11 cellular contexts compared by ENCODE assay signal in genomic region chr3:48594431-48595049, GRCh38. TPM values are rescaled to one million over a fixed set of nuclear protein-coding genes. Genes with fewer than 3 reads are reported as not detected.
DNase-seq lines count a peak whose midpoint lies in the region; ATAC-seq, FAIRE-seq and TF ChIP-seq lines count a peak whose summit lies in the region.
"Had no signal": no experiment of that assay in that cellular context is flagged by ENCODE, and none has a peak within 500 bp of the region (broad histone marks: within the 10 kb centered on the region; RNA-seq: fewer than 3 reads in every experiment).

No MANE protein-coding gene starts in this region.

- WGBS in HepG2 (ENCODE audit: low lambda C conversion rate): 57% methylated on average over 28 of the region's 39 CpGs
- 40% methylated on average over 17 of the region's 39 CpGs for WGBS in right lobe of liver (ENCODE audit: insufficient coverage, low coverage, low lambda C conversion rate, missing lambda C conversion rate)
- no CpG with 5 or more reads among the region's 39 CpGs for WGBS in mesendoderm (ENCODE audit: extremely low coverage, insufficient coverage, low lambda C conversion rate)

- H3K79me2 ChIP-seq in HepG2 (ENCODE audit: insufficient read depth, low read length) (no peaks in the 10 kb centered on the region), mesendoderm (ENCODE audit: control insufficient read depth, insufficient read depth, low read length) (no peaks in the 10 kb centered on the region)

- no peak for TF ChIP-seq POLR2A in HepG2 (IDR thresholded peaks at IDR 0.05; ENCODE audit: insufficient read depth in 1 of 2, low read depth in 2 of 2, low read length in 2 of 2)
- TF ChIP-seq POLR2A in right lobe of liver (IDR thresholded peaks at IDR 0.05): no peak
- no peak for TF ChIP-seq POLR2A in vagina (IDR thresholded peaks at IDR 0.05)

- peaks cover 45% of the 10 kb centered on the region for H3K4me1 ChIP-seq in HepG2 (ENCODE audit: insufficient read depth, low read length)
- no peaks in the 10 kb centered on the region for H3K4me1 ChIP-seq in right lobe of liver
- peaks cover 9% of the 10 kb centered on the region for H3K4me1 ChIP-seq in mesendoderm (ENCODE audit: control insufficient read depth, low read depth, low read length)
- H3K4me1 ChIP-seq in vagina: peaks cover 68% of the 10 kb centered on the region

- H3K4ac ChIP-seq in mesendoderm (ENCODE audit: low read depth, low read length): no peak overlapping the region

- no peak for TF ChIP-seq RAD21 in HepG2 (CRISPR knock-in tag; IDR thresholded peaks at IDR 0.05)

- peak overlapping the region; percentile 15 to 57 (median 40); a peak in 4 of 6 replicates for H3K4me3 ChIP-seq in HepG2 (replicated peaks in 1 of 3; ENCODE audit: insufficient read depth in 1 of 3, low read depth in 2 of 3, low read length in 3 of 3)
- H3K4me3 ChIP-seq in right lobe of liver: no peak overlapping the region
- H3K4me3 ChIP-seq in dorsolateral prefrontal cortex: peak overlapping the region in 55 of 59 donors; percentile 12 to 66 (median 47)
- no peak overlapping the region for H3K4me3 ChIP-seq in mesendoderm (ENCODE audit: low read length)
- peak overlapping the region; percentile 63 to 68 for H3K4me3 ChIP-seq in vagina

- intact Hi-C loops in HepG2 (cut with micrococcal nuclease; ENCODE audit: unreplicated experiment): no loop called here
- intact Hi-C loops in right lobe of liver (cut with DNase I): no loop called here
- intact Hi-C loops in dorsolateral prefrontal cortex (cut with DNase I): no loop called here
- intact Hi-C loops in vagina (cut with DNase I): no loop called here
- intact Hi-C loops in posterior cingulate gyrus (cut with DNase I): no loop called here

- H3K18ac ChIP-seq in mesendoderm (ENCODE audit: low read length): no peak overlapping the region

- H3K9me3 ChIP-seq in HepG2 (ENCODE audit: low read length) (no peaks in the 10 kb centered on the region), right lobe of liver (no peaks in the 10 kb centered on the region), vagina (no peaks in the 10 kb centered on the region)

- H3K23ac ChIP-seq in mesendoderm (ENCODE audit: low read length): no peak overlapping the region

- no peak for FAIRE-seq in HepG2 (lab: Jason Lieb, UNC)

- H3K4me2 ChIP-seq in HepG2 (ENCODE audit: low read depth, low read length): peak overlapping the region; percentile 75
- no peak overlapping the region for H3K4me2 ChIP-seq in mesendoderm (ENCODE audit: low read length)

- H2AFZ ChIP-seq in HepG2 (ENCODE audit: low read length): no peak overlapping the region

- H2BK5ac ChIP-seq in mesendoderm (ENCODE audit: low read length): no peak overlapping the region

- POLR2A ChIA-PET in HepG2 (lab: Yijun Ruan, JAX): interaction anchor here (1.0 kb wide), 1 partner anchor 29 kb away, joined by 3 read pairs; no protein-coding TSS in a partner anchor

- no peak overlapping the region for H2BK120ac ChIP-seq in mesendoderm (ENCODE audit: low read depth, low read length)

- no TSS peak for BruUV-seq in HepG2 (replicated peaks; lab: Mats Ljungman, UMichigan)

- H3K27ac ChIP-seq in HepG2 (ENCODE audit: extremely low read length, insufficient read depth, low read length) (no peak overlapping the region), right lobe of liver (no peak overlapping the region), dorsolateral prefrontal cortex (peak overlapping the region in 2 of 59 donors; percentile 18 to 38), mesendoderm (ENCODE audit: low read depth, low read length) (peak overlapping the region; percentile 70), vagina (peak overlapping the region; percentile 94)

- peak overlapping the region; percentile 56 for H3K56ac ChIP-seq in mesendoderm (ENCODE audit: low read length)

- peak overlapping the region; percentile 43; the same call in 1 of the 2 replicates for H3K9ac ChIP-seq in HepG2 (ENCODE audit: insufficient read depth, low read depth, low read length)
- peak overlapping the region; percentile 36 for H3K9ac ChIP-seq in mesendoderm (ENCODE audit: low read length)

- peak; percentile 22 for ATAC-seq in HepG2
- ATAC-seq in right lobe of liver: no peak
- ATAC-seq in GM21737 (IDR thresholded peaks at IDR 0.05; ENCODE audit: unreplicated experiment): no peak

- CTCF ChIA-PET in HepG2 (lab: Yijun Ruan, JAX; ENCODE audit: low intra/inter-chr PET ratio, low total read pairs): no interaction called here

- H4K5ac ChIP-seq in mesendoderm (ENCODE audit: low read length): no peak overlapping the region

- DNase-seq in HepG2 (ENCODE audit: low spot score) (no peak), right lobe of liver (no peak), dorsolateral prefrontal cortex (no peak), mesendoderm (peak; percentile 26), vagina (ENCODE audit: extremely low spot score in 2 of 2) (no peak), activated T-cell treated with anti-CD3 and anti-CD28 coated beads for 4 hours (no peak), posterior cingulate gyrus (no peak)
- DNase-seq: CD4-positive, CD25-positive, alpha-beta regulatory T cell had no signal

- no peak overlapping the region for H4K8ac ChIP-seq in mesendoderm (ENCODE audit: low read depth, low read length)

- 0 out of 2 replicates have a peak, but pooled peaks have one; percentile 3 for TF ChIP-seq CTCF in HepG2 (CRISPR knock-in tag; IDR thresholded peaks at IDR 0.05)
- TF ChIP-seq CTCF in right lobe of liver (IDR thresholded peaks at IDR 0.05): no peak
- TF ChIP-seq CTCF in dorsolateral prefrontal cortex (IDR thresholded peaks at IDR 0.05 in 54 of 56, conservative IDR thresholded peaks at IDR 0.05 in 2 of 56; ENCODE audit: low read depth in 1 of 56, partially characterized antibody in 56 of 56): no peak
- TF ChIP-seq CTCF in vagina (IDR thresholded peaks at IDR 0.05): no peak

- peaks cover 6 to 19% of the 10 kb centered on the region in 2 experiments; a peak in 4 of 5 replicates for H3K36me3 ChIP-seq in HepG2 (replicated peaks in 1 of 2; ENCODE audit: control insufficient read depth in 1 of 2, insufficient read depth in 2 of 2, low read length in 2 of 2)
- peaks cover 0 to 13% (median 4%) of the 10 kb centered on the region in 4 donors for H3K36me3 ChIP-seq in right lobe of liver
- peaks cover 6% of the 10 kb centered on the region for H3K36me3 ChIP-seq in mesendoderm (ENCODE audit: control insufficient read depth, insufficient read depth, low read length)
- H3K36me3 ChIP-seq in vagina: peaks cover 0 to 21% of the 10 kb centered on the region in 2 donors

- in situ Hi-C loops in HepG2 (cut with HindIII; ENCODE audit: extremely low pct_ligation_motif_present, low pct_unique_long_range_greater_than_20kb): no loop called here

- no peak overlapping the region for H2BK15ac ChIP-seq in mesendoderm (replicated peaks; ENCODE audit: low read depth)

- TF ChIP-seq EP300 in HepG2 (IDR thresholded peaks at IDR 0.05; ENCODE audit: low read depth in 2 of 2, low read length in 2 of 2) (no peak), HepG2 (CRISPR knock-in tag; IDR thresholded peaks at IDR 0.05; ENCODE audit: borderline replicate concordance) (no peak)

- H4K20me1 ChIP-seq in HepG2 (ENCODE audit: insufficient read depth, low read length): 0 out of 2 replicates have a peak, but pooled peaks cover 8% of the 10 kb centered on the region

- no peak overlapping the region for H2AK5ac ChIP-seq in mesendoderm (ENCODE audit: low read length)

- H3K79me1 ChIP-seq in mesendoderm (ENCODE audit: low read length): no peaks in the 10 kb centered on the region

- H3K27me3 ChIP-seq in HepG2 (ENCODE audit: control insufficient read depth in 1 of 2, insufficient read depth in 2 of 2, low read length in 2 of 2) (no peaks in the 10 kb centered on the region), right lobe of liver (no peaks in the 10 kb centered on the region), dorsolateral prefrontal cortex (peaks cover 0 to 10% (median 0%) of the 10 kb centered on the region in 45 donors), mesendoderm (ENCODE audit: insufficient read depth, low read length, poor library complexity) (no peaks in the 10 kb centered on the region), vagina (no peaks in the 10 kb centered on the region)

RNA-seq across cellular contexts. Expression of gene COL7A1, which starts 0.6 kb away (rescaled TPM):
- total RNA-seq in HepG2 (2016; rRNA removed; fragmentation: Illumina TruSeq; extraction: Trizol): 0.55 and 2.7 TPM in 2 replicates
- 0.09 and 0.30 TPM in 2 replicates for total RNA-seq in HepG2 (2016; cell fraction: cytosol; rRNA removed; fragmentation: Illumina TruSeq; extraction: Trizol; ENCODE audit: low read depth)
- 0.46 and 3.8 TPM in 2 replicates for total RNA-seq in HepG2 (2016; cell fraction: insoluble cytoplasmic fraction; rRNA removed; fragmentation: Illumina TruSeq; extraction: Trizol)
- 0.40 and 0.41 TPM in 2 replicates for total RNA-seq in HepG2 (2016; cell fraction: membrane; rRNA removed; fragmentation: Illumina TruSeq; extraction: Trizol)
- total RNA-seq in HepG2 (2016; cell fraction: nucleus; rRNA removed; fragmentation: Illumina TruSeq; extraction: Trizol): 3.5 and 6.0 TPM in 2 replicates
- 11.7 and 18.1 TPM in 2 replicates for polyA plus RNA-seq in HepG2 (2011; rRNA removed)
- 1.7 and 1.9 TPM in 2 replicates for polyA plus RNA-seq in HepG2 (2011; cell fraction: cytosol; rRNA removed)
- 238 and 263 TPM in 2 replicates for polyA plus RNA-seq in HepG2 (2011; cell fraction: nucleus; rRNA removed)
- polyA plus RNA-seq in HepG2 (2012): 19.3 and 24.8 TPM in 2 replicates
- 0.10 TPM in 1 of 2 replicates, not detected in the other for polyA plus RNA-seq in HepG2 (2016; cell fraction: cytosol; fragmentation: Illumina TruSeq; extraction: Trizol; ENCODE audit: low read depth)
- polyA plus RNA-seq in HepG2 (2016; cell fraction: insoluble cytoplasmic fraction; fragmentation: Illumina TruSeq; extraction: Trizol; ENCODE audit: low read depth): 0.54 and 0.62 TPM in 2 replicates
- polyA plus RNA-seq in HepG2 (2016; cell fraction: membrane; fragmentation: Illumina TruSeq; extraction: Trizol; ENCODE audit: low read depth): 0.23 and 0.29 TPM in 2 replicates
- 20.6 and 20.8 TPM in 2 replicates for polyA plus RNA-seq in HepG2 (2016; cell fraction: nucleus; fragmentation: Illumina TruSeq; extraction: Trizol; ENCODE audit: insufficient read depth, low read depth)
- polyA minus RNA-seq in HepG2 (2011; rRNA and poly(A)+ RNA removed; ENCODE audit: low replicate concordance): 7.3 and 44.5 TPM in 2 replicates
- 1.4 and 2.4 TPM in 2 replicates for polyA minus RNA-seq in HepG2 (2011; cell fraction: cytosol; rRNA and poly(A)+ RNA removed)
- polyA minus RNA-seq in HepG2 (2011; cell fraction: nucleus; rRNA and poly(A)+ RNA removed): 12.9 and 14.3 TPM in 2 replicates
- total RNA-seq in right lobe of liver: 1 to 10 TPM in 4 of 6 experiments, under 1 TPM in 2; 0.31 to 1.7 (median 1.1) TPM
- 10 to 100 TPM; 10.4 to 39.7 (median 19.6) TPM for total RNA-seq in dorsolateral prefrontal cortex
- 2.7 TPM for polyA plus RNA-seq in mesendoderm (2013, experiment 1 of 2)
- polyA plus RNA-seq in mesendoderm (2013, experiment 2 of 2): 2.5 TPM
- 148 TPM for total RNA-seq in vagina
- polyA plus RNA-seq: CD4-positive, CD25-positive, alpha-beta regulatory T cell had no signal

RNA-seq across cellular contexts. Expression of gene UQCRC1, which starts 14.9 kb away (rescaled TPM):
- total RNA-seq in HepG2 (2016; rRNA removed; fragmentation: Illumina TruSeq; extraction: Trizol) (273 and 316 TPM in 2 replicates), right lobe of liver (100 to 1,000 TPM; 176 to 329 (median 213) TPM), dorsolateral prefrontal cortex (100 to 1,000 TPM in 119 of 120 experiments, 10 to 100 TPM in 1; 75.3 to 310 (median 207) TPM), vagina (190 TPM)
- 111 and 125 TPM in 2 replicates for total RNA-seq in HepG2 (2016; cell fraction: cytosol; rRNA removed; fragmentation: Illumina TruSeq; extraction: Trizol; ENCODE audit: low read depth)
- 277 and 308 TPM in 2 replicates for total RNA-seq in HepG2 (2016; cell fraction: insoluble cytoplasmic fraction; rRNA removed; fragmentation: Illumina TruSeq; extraction: Trizol)
- 130 and 146 TPM in 2 replicates for total RNA-seq in HepG2 (2016; cell fraction: membrane; rRNA removed; fragmentation: Illumina TruSeq; extraction: Trizol)
- 180 and 194 TPM in 2 replicates for total RNA-seq in HepG2 (2016; cell fraction: nucleus; rRNA removed; fragmentation: Illumina TruSeq; extraction: Trizol)
- 680 and 772 TPM in 2 replicates for polyA plus RNA-seq in HepG2 (2011; rRNA removed)
- polyA plus RNA-seq in HepG2 (2011; cell fraction: cytosol; rRNA removed): 928 and 1,184 TPM in 2 replicates
- 761 and 810 TPM in 2 replicates for polyA plus RNA-seq in HepG2 (2011; cell fraction: nucleus; rRNA removed)
- 354 and 462 TPM in 2 replicates for polyA plus RNA-seq in HepG2 (2012)
- polyA plus RNA-seq in HepG2 (2016; cell fraction: cytosol; fragmentation: Illumina TruSeq; extraction: Trizol; ENCODE audit: low read depth): 101 and 102 TPM in 2 replicates
- polyA plus RNA-seq in HepG2 (2016; cell fraction: insoluble cytoplasmic fraction; fragmentation: Illumina TruSeq; extraction: Trizol; ENCODE audit: low read depth): 253 and 261 TPM in 2 replicates
- polyA plus RNA-seq in HepG2 (2016; cell fraction: membrane; fragmentation: Illumina TruSeq; extraction: Trizol; ENCODE audit: low read depth): 99.7 and 108 TPM in 2 replicates
- polyA plus RNA-seq in HepG2 (2016; cell fraction: nucleus; fragmentation: Illumina TruSeq; extraction: Trizol; ENCODE audit: insufficient read depth, low read depth): 230 and 250 TPM in 2 replicates
- 1,601 and 2,541 TPM in 2 replicates for polyA minus RNA-seq in HepG2 (2011; rRNA and poly(A)+ RNA removed; ENCODE audit: low replicate concordance)
- 429 and 449 TPM in 2 replicates for polyA minus RNA-seq in HepG2 (2011; cell fraction: cytosol; rRNA and poly(A)+ RNA removed)
- polyA minus RNA-seq in HepG2 (2011; cell fraction: nucleus; rRNA and poly(A)+ RNA removed): 214 and 290 TPM in 2 replicates
- polyA plus RNA-seq in mesendoderm (2013, experiment 1 of 2): 146 TPM
- 152 TPM for polyA plus RNA-seq in mesendoderm (2013, experiment 2 of 2)

RNA-seq across cellular contexts. Expression of gene TMEM89, which starts 27.0 kb away (rescaled TPM):
- 0.31 TPM in 1 of 2 replicates, not detected in the other for total RNA-seq in HepG2 (2016; rRNA removed; fragmentation: Illumina TruSeq; extraction: Trizol)
- total RNA-seq in HepG2 (2016; cell fraction: cytosol; rRNA removed; fragmentation: Illumina TruSeq; extraction: Trizol; ENCODE audit: low read depth): not detected in 2 replicates
- total RNA-seq in HepG2 (2016; cell fraction: insoluble cytoplasmic fraction; rRNA removed; fragmentation: Illumina TruSeq; extraction: Trizol): 0.32 TPM in 1 of 2 replicates, not detected in the other
- total RNA-seq in HepG2 (2016; cell fraction: membrane; rRNA removed; fragmentation: Illumina TruSeq; extraction: Trizol): not detected in 2 replicates
- not detected in 2 replicates for total RNA-seq in HepG2 (2016; cell fraction: nucleus; rRNA removed; fragmentation: Illumina TruSeq; extraction: Trizol)
- 0.30 and 0.59 TPM in 2 replicates for polyA plus RNA-seq in HepG2 (2011; rRNA removed)
- polyA plus RNA-seq in HepG2 (2011; cell fraction: cytosol; rRNA removed): not detected in 2 replicates
- 2.5 and 4.9 TPM in 2 replicates for polyA plus RNA-seq in HepG2 (2011; cell fraction: nucleus; rRNA removed)
- 0.25 and 0.27 TPM in 2 replicates for polyA plus RNA-seq in HepG2 (2012)
- polyA plus RNA-seq in HepG2 (2016; cell fraction: cytosol; fragmentation: Illumina TruSeq; extraction: Trizol; ENCODE audit: low read depth): not detected in 2 replicates
- not detected in 2 replicates for polyA plus RNA-seq in HepG2 (2016; cell fraction: insoluble cytoplasmic fraction; fragmentation: Illumina TruSeq; extraction: Trizol; ENCODE audit: low read depth)
- polyA plus RNA-seq in HepG2 (2016; cell fraction: membrane; fragmentation: Illumina TruSeq; extraction: Trizol; ENCODE audit: low read depth): not detected in 2 replicates
- not detected in 2 replicates for polyA plus RNA-seq in HepG2 (2016; cell fraction: nucleus; fragmentation: Illumina TruSeq; extraction: Trizol; ENCODE audit: insufficient read depth, low read depth)
- polyA minus RNA-seq in HepG2 (2011; rRNA and poly(A)+ RNA removed; ENCODE audit: low replicate concordance): 0.68 TPM in 1 of 2 replicates, not detected in the other
- not detected in 2 replicates for polyA minus RNA-seq in HepG2 (2011; cell fraction: cytosol; rRNA and poly(A)+ RNA removed)
- 1.1 and 2.4 TPM in 2 replicates for polyA minus RNA-seq in HepG2 (2011; cell fraction: nucleus; rRNA and poly(A)+ RNA removed)
- not detected for total RNA-seq in right lobe of liver
- total RNA-seq in dorsolateral prefrontal cortex: not detected
- 0.08 TPM for polyA plus RNA-seq in mesendoderm (2013, experiment 1 of 2)
- polyA plus RNA-seq in mesendoderm (2013, experiment 2 of 2): 0.21 TPM
- not detected for total RNA-seq in vagina
- total RNA-seq: CD4-positive, CD25-positive, alpha-beta regulatory T cell; HT1080; pulmonary artery endothelial cell had no signal
- polyA plus RNA-seq: CD4-positive, CD25-positive, alpha-beta regulatory T cell had no signal

RNA-seq across cellular contexts. Expression of gene UCN2, which starts 31.0 kb away (rescaled TPM):
- total RNA-seq in HepG2 (2016; rRNA removed; fragmentation: Illumina TruSeq; extraction: Trizol) (0.07 and 0.13 TPM in 2 replicates), right lobe of liver (not detected), dorsolateral prefrontal cortex (1 to 10 TPM in 3 of 120 experiments, under 1 TPM in 39, not detected in 78; 0.31 to 2.3 (median 0.45) TPM), vagina (5.2 TPM)
- not detected in 2 replicates for total RNA-seq in HepG2 (2016; cell fraction: cytosol; rRNA removed; fragmentation: Illumina TruSeq; extraction: Trizol; ENCODE audit: low read depth)
- 0.11 TPM in 1 of 2 replicates, not detected in the other for total RNA-seq in HepG2 (2016; cell fraction: insoluble cytoplasmic fraction; rRNA removed; fragmentation: Illumina TruSeq; extraction: Trizol)
- 0.10 TPM in 1 of 2 replicates, not detected in the other for total RNA-seq in HepG2 (2016; cell fraction: membrane; rRNA removed; fragmentation: Illumina TruSeq; extraction: Trizol)
- total RNA-seq in HepG2 (2016; cell fraction: nucleus; rRNA removed; fragmentation: Illumina TruSeq; extraction: Trizol): 0.31 and 0.43 TPM in 2 replicates
- 1.5 and 2.3 TPM in 2 replicates for polyA plus RNA-seq in HepG2 (2011; rRNA removed)
- polyA plus RNA-seq in HepG2 (2011; cell fraction: cytosol; rRNA removed): 0.71 and 0.87 TPM in 2 replicates
- 21.5 and 24.3 TPM in 2 replicates for polyA plus RNA-seq in HepG2 (2011; cell fraction: nucleus; rRNA removed)
- polyA plus RNA-seq in HepG2 (2012): 0.99 and 2.0 TPM in 2 replicates
- 0.09 TPM in 1 of 2 replicates, not detected in the other for polyA plus RNA-seq in HepG2 (2016; cell fraction: cytosol; fragmentation: Illumina TruSeq; extraction: Trizol; ENCODE audit: low read depth)
- polyA plus RNA-seq in HepG2 (2016; cell fraction: insoluble cytoplasmic fraction; fragmentation: Illumina TruSeq; extraction: Trizol; ENCODE audit: low read depth): not detected in 2 replicates
- polyA plus RNA-seq in HepG2 (2016; cell fraction: membrane; fragmentation: Illumina TruSeq; extraction: Trizol; ENCODE audit: low read depth): not detected in 2 replicates
- 0.70 and 1.8 TPM in 2 replicates for polyA plus RNA-seq in HepG2 (2016; cell fraction: nucleus; fragmentation: Illumina TruSeq; extraction: Trizol; ENCODE audit: insufficient read depth, low read depth)
- polyA minus RNA-seq in HepG2 (2011; rRNA and poly(A)+ RNA removed; ENCODE audit: low replicate concordance): 1.2 and 2.9 TPM in 2 replicates
- not detected in 2 replicates for polyA minus RNA-seq in HepG2 (2011; cell fraction: cytosol; rRNA and poly(A)+ RNA removed)
- polyA minus RNA-seq in HepG2 (2011; cell fraction: nucleus; rRNA and poly(A)+ RNA removed): 2.1 and 2.2 TPM in 2 replicates
- 0.11 TPM for polyA plus RNA-seq in mesendoderm (2013, experiment 1 of 2)
- polyA plus RNA-seq in mesendoderm (2013, experiment 2 of 2): 0.17 TPM
- total RNA-seq: CD4-positive, CD25-positive, alpha-beta regulatory T cell had no signal
- polyA plus RNA-seq: CD4-positive, CD25-positive, alpha-beta regulatory T cell had no signal

RNA-seq across cellular contexts. Expression of gene PFKFB4, which starts 37.9 kb away (rescaled TPM):
- total RNA-seq in HepG2 (2016; rRNA removed; fragmentation: Illumina TruSeq; extraction: Trizol): 6.4 and 7.1 TPM in 2 replicates
- 2.1 and 2.6 TPM in 2 replicates for total RNA-seq in HepG2 (2016; cell fraction: cytosol; rRNA removed; fragmentation: Illumina TruSeq; extraction: Trizol; ENCODE audit: low read depth)
- 6.7 and 7.5 TPM in 2 replicates for total RNA-seq in HepG2 (2016; cell fraction: insoluble cytoplasmic fraction; rRNA removed; fragmentation: Illumina TruSeq; extraction: Trizol)
- total RNA-seq in HepG2 (2016; cell fraction: membrane; rRNA removed; fragmentation: Illumina TruSeq; extraction: Trizol): 3.4 and 3.7 TPM in 2 replicates
- total RNA-seq in HepG2 (2016; cell fraction: nucleus; rRNA removed; fragmentation: Illumina TruSeq; extraction: Trizol): 5.4 and 8.1 TPM in 2 replicates
- 103 and 122 TPM in 2 replicates for polyA plus RNA-seq in HepG2 (2011; rRNA removed)
- 80.3 and 95.3 TPM in 2 replicates for polyA plus RNA-seq in HepG2 (2011; cell fraction: cytosol; rRNA removed)
- polyA plus RNA-seq in HepG2 (2011; cell fraction: nucleus; rRNA removed): 274 and 322 TPM in 2 replicates
- 46.3 and 53.1 TPM in 2 replicates for polyA plus RNA-seq in HepG2 (2012)
- polyA plus RNA-seq in HepG2 (2016; cell fraction: cytosol; fragmentation: Illumina TruSeq; extraction: Trizol; ENCODE audit: low read depth): 0.64 and 0.77 TPM in 2 replicates
- 4.4 and 4.7 TPM in 2 replicates for polyA plus RNA-seq in HepG2 (2016; cell fraction: insoluble cytoplasmic fraction; fragmentation: Illumina TruSeq; extraction: Trizol; ENCODE audit: low read depth)
- 1.8 and 2.0 TPM in 2 replicates for polyA plus RNA-seq in HepG2 (2016; cell fraction: membrane; fragmentation: Illumina TruSeq; extraction: Trizol; ENCODE audit: low read depth)
- 11.6 and 13.1 TPM in 2 replicates for polyA plus RNA-seq in HepG2 (2016; cell fraction: nucleus; fragmentation: Illumina TruSeq; extraction: Trizol; ENCODE audit: insufficient read depth, low read depth)
- 5.2 and 195 TPM in 2 replicates for polyA minus RNA-seq in HepG2 (2011; rRNA and poly(A)+ RNA removed; ENCODE audit: low replicate concordance)
- 52.8 and 55.0 TPM in 2 replicates for polyA minus RNA-seq in HepG2 (2011; cell fraction: cytosol; rRNA and poly(A)+ RNA removed)
- 111 and 115 TPM in 2 replicates for polyA minus RNA-seq in HepG2 (2011; cell fraction: nucleus; rRNA and poly(A)+ RNA removed)
- 10 to 100 TPM in 1 of 6 experiments, 1 to 10 TPM in 4, under 1 TPM in 1; 0.59 to 10.8 (median 1.4) TPM for total RNA-seq in right lobe of liver
- 10 to 100 TPM in 99 of 120 experiments, 1 to 10 TPM in 21; 5.9 to 24.4 (median 12.7) TPM for total RNA-seq in dorsolateral prefrontal cortex
- 3.7 TPM for polyA plus RNA-seq in mesendoderm (2013, experiment 1 of 2)
- 4.3 TPM for polyA plus RNA-seq in mesendoderm (2013, experiment 2 of 2)
- total RNA-seq in vagina: 7.4 TPM

Comparison
In these comparisons a context has a peak if more than half of its experiments do, and no peak if none do; other contexts are left out.
1. H3K4me3 ChIP-seq: peak in HepG2 (3 of 3), dorsolateral prefrontal cortex (55 of 59) and vagina (2 of 2); none in right lobe of liver (0 of 3) and mesendoderm (single experiment).
2. H3K27ac ChIP-seq: peak in mesendoderm (single experiment) and vagina (single experiment); none in HepG2 (single experiment) and right lobe of liver (0 of 3).